Comparison of ENCODE assay signal across 1 cellular context in genomic region chr10:61757525-61758397, GRCh38.
TF ChIP-seq lines count a peak whose summit lies in the region.

No MANE protein-coding gene starts in this region.

TF ChIP-seq in HEK293, 187 proteins besides CTCF, POLR2A, EP300 and RAD21 (continued from another document):
- TF ChIP-seq ELK4 (IDR thresholded peaks at IDR 0.05; ENCODE audit: borderline replicate concordance, low read depth, low read length) = no peak
- no peak for TF ChIP-seq MEIS1 (CRISPR knock-in tag; IDR thresholded peaks at IDR 0.05; ENCODE audit: borderline replicate concordance)
- TF ChIP-seq SETDB1 (IDR thresholded peaks at IDR 0.05; ENCODE audit: insufficient read length, low read length) = no peak
- TF ChIP-seq OVOL3 (tag by site-specific recombination; IDR thresholded peaks at IDR 0.05) = no peak
- no peak for TF ChIP-seq ZNF112 (tag by site-specific recombination; IDR thresholded peaks at IDR 0.05)
- 0 out of 2 replicates have a peak, but pooled peaks have one; percentile 21 for TF ChIP-seq ZNF621 (tag by site-specific recombination; IDR thresholded peaks at IDR 0.05)
- no peak for TF ChIP-seq ZNF549 (tag by site-specific recombination; IDR thresholded peaks at IDR 0.05)
- peak; percentile 48; the same call in 1 of the 2 replicates for TF ChIP-seq ZNF580 (tag by site-specific recombination; IDR thresholded peaks at IDR 0.05)
- no peak for TF ChIP-seq ZNF416 (tag by site-specific recombination; IDR thresholded peaks at IDR 0.05)
- no peak for TF ChIP-seq ZNF202 (tag by site-specific recombination; IDR thresholded peaks at IDR 0.05; ENCODE audit: borderline replicate concordance)
- no peak for TF ChIP-seq ZNF18 (tag by site-specific recombination; IDR thresholded peaks at IDR 0.05)
- no peak for TF ChIP-seq ZNF184 (tag by site-specific recombination; IDR thresholded peaks at IDR 0.05)
- TF ChIP-seq ZFP37 (tag by site-specific recombination; IDR thresholded peaks at IDR 0.05) = 0 out of 2 replicates have a peak, but pooled peaks have one; percentile 45
- no peak for TF ChIP-seq GLI2 (tag by site-specific recombination; IDR thresholded peaks at IDR 0.05; ENCODE audit: borderline replicate concordance, low read depth)
- peak; percentile 38; the same call in 1 of the 2 replicates for TF ChIP-seq GLI4 (tag by site-specific recombination; IDR thresholded peaks at IDR 0.05)
- no peak for TF ChIP-seq ZBTB11 (tag by site-specific recombination; conservative IDR thresholded peaks at IDR 0.05; ENCODE audit: low read depth)
- no peak for TF ChIP-seq ZNF16 (tag by site-specific recombination; IDR thresholded peaks at IDR 0.05; ENCODE audit: low read depth)
- TF ChIP-seq PBX3 (CRISPR knock-in tag; IDR thresholded peaks at IDR 0.05) = no peak
- no peak for TF ChIP-seq ZXDB (tag by site-specific recombination; IDR thresholded peaks at IDR 0.05)
- no peak for TF ChIP-seq ZNF26 (tag by site-specific recombination; IDR thresholded peaks at IDR 0.05)
- no peak for TF ChIP-seq ZBTB48 (tag by site-specific recombination; IDR thresholded peaks at IDR 0.05)
- 0 out of 2 replicates have a peak, but pooled peaks have one; percentile 82 for TF ChIP-seq ZNF248 (tag by site-specific recombination; IDR thresholded peaks at IDR 0.05)
- TF ChIP-seq ZNF645 (tag by site-specific recombination; IDR thresholded peaks at IDR 0.05) = no peak
- no peak for TF ChIP-seq GFI1B (tag by site-specific recombination; IDR thresholded peaks at IDR 0.05)
- TF ChIP-seq ZNF660 (tag by site-specific recombination; IDR thresholded peaks at IDR 0.05) = 0 out of 2 replicates have a peak, but pooled peaks have one; percentile 38
- TF ChIP-seq ZNF292 (tag by site-specific recombination; IDR thresholded peaks at IDR 0.05; ENCODE audit: borderline replicate concordance, low read depth) = no peak
- TF ChIP-seq ZNF24 (tag by site-specific recombination; IDR thresholded peaks at IDR 0.05) = no peak
- TF ChIP-seq ZFP3 (tag by site-specific recombination; IDR thresholded peaks at IDR 0.05; ENCODE audit: low read depth) = no peak
- TF ChIP-seq BCL6B (tag by site-specific recombination; IDR thresholded peaks at IDR 0.05) = no peak
- no peak for TF ChIP-seq ZNF350 (tag by site-specific recombination; IDR thresholded peaks at IDR 0.05)
- no peak for TF ChIP-seq ZNF596 (tag by site-specific recombination; IDR thresholded peaks at IDR 0.05)
- no peak for TF ChIP-seq ZNF473 (tag by site-specific recombination; IDR thresholded peaks at IDR 0.05)
- TF ChIP-seq ZNF169 (tag by site-specific recombination; IDR thresholded peaks at IDR 0.05) = no peak
- TF ChIP-seq ZNF148 (tag by site-specific recombination; IDR thresholded peaks at IDR 0.05; ENCODE audit: borderline replicate concordance) = no peak
